Comparison of ENCODE assay signal across 12 cellular contexts in genomic region chr15:101664303-101664913, GRCh38. TPM values are rescaled to one million over a fixed set of nuclear protein-coding genes. Genes with fewer than 3 reads are reported as not detected.
DNase-seq lines count a peak whose midpoint lies in the region; ATAC-seq and TF ChIP-seq lines count a peak whose summit lies in the region.
"Had no signal": no experiment of that assay in that cellular context is flagged by ENCODE, and none has a peak within 500 bp of the region (broad histone marks: within the 10 kb centered on the region; RNA-seq: fewer than 3 reads in every experiment).

No MANE protein-coding gene starts in this region.

- H3K27me3 Mint-ChIP-seq in CD14-positive monocyte (ENCODE audit: low read depth in 3 of 3), result no peaks in the 10 kb centered on the region
- no peaks in the 10 kb centered on the region for H3K27me3 Mint-ChIP-seq in HFFc6 (ENCODE audit: insufficient read depth)

- H3K4me3 Mint-ChIP-seq in CD14-positive monocyte (no peak overlapping the region), HFFc6 (no peak overlapping the region)

- peaks cover 2 to 9% of the 10 kb centered on the region in 2 donors for H3K36me3 Mint-ChIP-seq in CD14-positive monocyte
- peaks cover 12% of the 10 kb centered on the region for H3K36me3 Mint-ChIP-seq in HFFc6 (ENCODE audit: low read depth)

- no peak overlapping the region for H3K27ac Mint-ChIP-seq in CD14-positive monocyte
- H3K27ac Mint-ChIP-seq in HFFc6, result no peak overlapping the region

- no peak for TF ChIP-seq POLR2A in GM18505 (IDR thresholded peaks at IDR 0.05; ENCODE audit: borderline replicate concordance, extremely low read depth, insufficient read depth, insufficient read length)

- H3K4me1 Mint-ChIP-seq in CD14-positive monocyte (peaks cover 7% of the 10 kb centered on the region), HFFc6 (ENCODE audit: low read depth) (peaks cover 16% of the 10 kb centered on the region)

- intact Hi-C loops in CD14-positive monocyte (cut with micrococcal nuclease), result no loop called here

- DNase-seq in CD14-positive monocyte (ENCODE audit: low spot score) (no peak), HFFc6 (no peak), astrocyte of the hippocampus (ENCODE audit: low read depth, low spot score) (peak; percentile 9), left lobe of liver (ENCODE audit: low spot score) (no peak), NCI-H1105 treated with DMSO at 0.1 percent for 48 hours (lab: John Stamatoyannopoulos, UW) (no peak)
- DNase-seq: effector memory CD4-positive, alpha-beta T cell; NCI-H1930; stimulated activated CD4-positive, alpha-beta T cell treated with anti-CD3 and anti-CD28 coated beads, Interleukin-12 subunit alpha, Interleukin-12 subunit beta, amount 100 ng/mL, for 4 hours; stimulated activated naive CD8-positive, alpha-beta T cell treated with anti-CD3 and anti-CD28 coated beads, Interleukin-15, Interleukin-2, amounts not matched to agents 100 U/mL and 50 U/mL, for 24 hours had no signal

- TF ChIP-seq CTCF in CD14-positive monocyte (IDR thresholded peaks at IDR 0.05) (peak; percentile 16), HFFc6 (IDR thresholded peaks at IDR 0.05) (peak; percentile 67)

- H3K9me3 Mint-ChIP-seq in CD14-positive monocyte, result peaks cover 0 to 5% (median 0%) of the 10 kb centered on the region in 7 donors
- no peaks in the 10 kb centered on the region for H3K9me3 Mint-ChIP-seq in HFFc6

- ATAC-seq in left lobe of liver (peak; percentile 54), GM18498 (IDR thresholded peaks at IDR 0.05; ENCODE audit: unreplicated experiment) (no peak), GM18505 (IDR thresholded peaks at IDR 0.05; ENCODE audit: unreplicated experiment) (no peak), HG02981 (IDR thresholded peaks at IDR 0.05; ENCODE audit: unreplicated experiment) (no peak)
- ATAC-seq: stimulated activated naive CD8-positive, alpha-beta T cell treated with anti-CD3 and anti-CD28 coated beads, Interleukin-15, Interleukin-2, amounts not matched to agents 100 U/mL and 50 U/mL, for 24 hours had no signal

RNA-seq across cellular contexts. Expression of gene TM2D3, which starts 12.2 kb away (rescaled TPM):
- 10 to 100 TPM; 22.9 to 26.5 TPM for polyA plus RNA-seq in CD14-positive monocyte
- total RNA-seq in HFFc6 (2021; fragmentation: NEBNext Ultra II Directional; extraction: Animal tissue kit (Norgen Biotek cat#: 25700)), result 10 to 100 TPM; 31.4 to 35.9 (median 32.5) TPM
- 30.4 TPM for total RNA-seq in left lobe of liver

RNA-seq across cellular contexts. Expression of gene TARS3, which starts 59.9 kb away (rescaled TPM):
- polyA plus RNA-seq in CD14-positive monocyte, result 1 to 10 TPM; 1.3 to 1.8 TPM
- total RNA-seq in HFFc6 (2021; fragmentation: NEBNext Ultra II Directional; extraction: Animal tissue kit (Norgen Biotek cat#: 25700)), result 1 to 10 TPM; 6.7 to 9.1 (median 7.8) TPM
- 5.1 TPM for total RNA-seq in left lobe of liver
